In the genomic region with DNA sequence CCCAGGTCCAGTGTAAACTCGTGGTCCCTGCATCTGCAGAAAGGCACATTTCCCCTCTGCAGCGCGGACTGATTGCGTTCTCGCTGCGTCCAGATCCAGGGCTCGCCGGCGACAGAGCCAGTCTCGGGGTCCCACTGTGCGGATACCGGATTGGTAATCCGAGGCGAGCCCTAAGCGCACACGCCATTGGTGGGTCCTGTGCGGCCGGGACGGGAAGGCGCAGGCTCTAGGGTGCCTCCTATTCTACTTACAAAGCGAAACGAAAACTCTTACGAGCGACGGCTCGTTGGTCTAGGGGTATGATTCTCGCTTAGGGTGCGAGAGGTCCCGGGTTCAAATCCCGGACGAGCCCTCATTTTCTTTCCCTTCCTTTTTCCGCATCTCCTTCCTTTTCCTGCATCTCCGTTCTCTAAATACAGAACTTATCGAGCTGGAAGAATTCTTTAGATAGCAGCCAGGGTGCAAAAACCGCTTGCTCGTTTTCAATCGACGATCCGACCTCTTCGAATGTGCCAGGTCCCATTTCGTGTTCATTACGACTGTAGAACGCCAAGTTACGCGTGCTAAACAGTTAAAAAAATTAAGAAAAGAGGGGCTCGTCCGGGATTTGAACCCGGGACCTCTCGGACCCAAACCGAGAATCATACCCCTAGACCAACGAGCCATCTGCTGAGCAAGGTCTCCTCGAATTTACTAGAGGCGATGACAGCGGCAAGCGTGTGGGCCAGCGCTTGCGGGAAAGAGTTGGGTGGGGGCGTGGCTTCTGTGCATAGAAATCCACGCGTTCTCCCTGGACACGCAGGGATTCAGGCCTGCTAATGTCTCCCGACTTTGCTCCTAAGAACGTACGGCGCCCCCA, we compare ENCODE assay signal across 1 cellular context.
TF ChIP-seq lines count a peak whose summit lies in the region.

No MANE protein-coding gene starts in this region.

TF ChIP-seq in HepG2, 621 proteins besides CTCF, POLR2A, EP300 and RAD21 (continued from another document and continues in another):
- TF ChIP-seq, protein P1, sequence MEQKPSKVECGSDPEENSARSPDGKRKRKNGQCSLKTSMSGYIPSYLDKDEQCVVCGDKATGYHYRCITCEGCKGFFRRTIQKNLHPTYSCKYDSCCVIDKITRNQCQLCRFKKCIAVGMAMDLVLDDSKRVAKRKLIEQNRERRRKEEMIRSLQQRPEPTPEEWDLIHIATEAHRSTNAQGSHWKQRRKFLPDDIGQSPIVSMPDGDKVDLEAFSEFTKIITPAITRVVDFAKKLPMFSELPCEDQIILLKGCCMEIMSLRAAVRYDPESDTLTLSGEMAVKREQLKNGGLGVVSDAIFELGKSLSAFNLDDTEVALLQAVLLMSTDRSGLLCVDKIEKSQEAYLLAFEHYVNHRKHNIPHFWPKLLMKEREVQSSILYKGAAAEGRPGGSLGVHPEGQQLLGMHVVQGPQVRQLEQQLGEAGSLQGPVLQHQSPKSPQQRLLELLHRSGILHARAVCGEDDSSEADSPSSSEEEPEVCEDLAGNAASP (CRISPR knock-in tag; IDR thresholded peaks at IDR 0.05; ENCODE audit: borderline replicate concordance) = peak; percentile 20; the same call in 1 of the 2 replicates
- no peak for TF ChIP-seq SRSF9 (IDR thresholded peaks at IDR 0.05; ENCODE audit: borderline replicate concordance, insufficient read depth, low read depth, low read length, poor library complexity, severe bottlenecking)
- TF ChIP-seq ZNF570 (CRISPR knock-in tag; IDR thresholded peaks at IDR 0.05; ENCODE audit: borderline replicate concordance) = no peak
- no peak for TF ChIP-seq ZNF160 (CRISPR knock-in tag; IDR thresholded peaks at IDR 0.05)
- no peak for TF ChIP-seq RNF2 (conservative IDR thresholded peaks at IDR 0.05; ENCODE audit: low read depth)
- TF ChIP-seq TMF1 (CRISPR knock-in tag; IDR thresholded peaks at IDR 0.05; ENCODE audit: low read depth) = no peak
- TF ChIP-seq GFI1 (CRISPR knock-in tag; IDR thresholded peaks at IDR 0.05; ENCODE audit: borderline replicate concordance) = peak; percentile 33; the same call in 1 of the 2 replicates
- TF ChIP-seq MIER3 (CRISPR knock-in tag; IDR thresholded peaks at IDR 0.05; ENCODE audit: borderline replicate concordance) = peak; percentile 63; the same call in 1 of the 2 replicates
- TF ChIP-seq ZNF33A (CRISPR knock-in tag; IDR thresholded peaks at IDR 0.05; ENCODE audit: borderline replicate concordance) = no peak
- TF ChIP-seq GTF2F1 (IDR thresholded peaks at IDR 0.05; ENCODE audit: low read length) = 0 out of 2 replicates have a peak, but pooled peaks have one; percentile 3
- peak; percentile 33; the same call in 1 of the 2 replicates for TF ChIP-seq SPEN (CRISPR knock-in tag; IDR thresholded peaks at IDR 0.05; ENCODE audit: low read depth)
- TF ChIP-seq ZNF678 (CRISPR knock-in tag; IDR thresholded peaks at IDR 0.05) = 0 out of 2 replicates have a peak, but pooled peaks have one; percentile 53
- no peak for TF ChIP-seq CCAR2 (optimal IDR thresholded peaks at IDR 0.05; ENCODE audit: low read depth, low read length)
- no peak for TF ChIP-seq SRSF4 (IDR thresholded peaks at IDR 0.05; ENCODE audit: low read depth, low read length, poor library complexity, severe bottlenecking)
- peak; percentile 68 for TF ChIP-seq NFYB (CRISPR knock-in tag; IDR thresholded peaks at IDR 0.05)
- no peak for TF ChIP-seq ISX (CRISPR knock-in tag; conservative IDR thresholded peaks at IDR 0.05)
- TF ChIP-seq TBL1XR1 (IDR thresholded peaks at IDR 0.05; ENCODE audit: borderline replicate concordance, low read length, partially characterized antibody) = peak; percentile 37
- 0 out of 2 replicates have a peak, but pooled peaks have one; percentile 30 for TF ChIP-seq SIN3A (IDR thresholded peaks at IDR 0.05; ENCODE audit: borderline replicate concordance, low read depth, low read length)
- no peak for TF ChIP-seq ATAD3A (CRISPR knock-in tag; IDR thresholded peaks at IDR 0.05)
- TF ChIP-seq ZC3H4 (CRISPR knock-in tag; IDR thresholded peaks at IDR 0.05; ENCODE audit: borderline replicate concordance) = no peak
- peak; percentile 56 for TF ChIP-seq HNF1A (IDR thresholded peaks at IDR 0.05; ENCODE audit: low read depth)
- no peak for TF ChIP-seq HNF1A (CRISPR knock-in tag; IDR thresholded peaks at IDR 0.05; ENCODE audit: borderline replicate concordance)
- TF ChIP-seq KLF9 (CRISPR knock-in tag; IDR thresholded peaks at IDR 0.05; ENCODE audit: low read depth) = peak; percentile 67; the same call in 1 of the 2 replicates
- TF ChIP-seq MYC (CRISPR knock-in tag; IDR thresholded peaks at IDR 0.05; ENCODE audit: borderline replicate concordance) = peak; percentile 53; the same call in 1 of the 2 replicates
- no peak for TF ChIP-seq PAXIP1 (CRISPR knock-in tag; conservative IDR thresholded peaks at IDR 0.05)
- TF ChIP-seq ZNF317 (CRISPR knock-in tag; IDR thresholded peaks at IDR 0.05) = peak; percentile 79; the same call in 1 of the 2 replicates
- no peak for TF ChIP-seq FLYWCH1 (CRISPR knock-in tag; IDR thresholded peaks at IDR 0.05)
- peak; percentile 19; the same call in 1 of the 2 replicates for TF ChIP-seq ELF1 (CRISPR knock-in tag; IDR thresholded peaks at IDR 0.05)
- no peak; the same call in 1 of the 2 replicates for TF ChIP-seq ZBTB7B (CRISPR knock-in tag; IDR thresholded peaks at IDR 0.05)
- TF ChIP-seq HNF4A (CRISPR knock-in tag; IDR thresholded peaks at IDR 0.05) = peak; percentile 7; the same call in 1 of the 2 replicates
- no peak for TF ChIP-seq ZNF121 (CRISPR knock-in tag; IDR thresholded peaks at IDR 0.05)
- TF ChIP-seq, protein P2, sequence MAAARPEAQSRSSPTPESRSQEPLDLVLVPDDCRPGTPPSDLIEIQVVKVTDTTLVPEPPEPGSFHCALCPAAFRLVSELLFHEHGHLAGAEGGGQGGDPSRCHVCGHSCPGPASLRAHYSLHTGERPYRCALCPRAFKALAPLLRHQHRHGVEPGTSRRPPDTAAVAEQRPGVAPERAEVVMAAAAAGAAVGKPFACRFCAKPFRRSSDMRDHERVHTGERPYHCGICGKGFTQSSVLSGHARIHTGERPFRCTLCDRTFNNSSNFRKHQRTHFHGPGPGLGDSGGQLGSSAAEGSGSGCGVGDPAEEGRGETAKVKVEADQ (CRISPR knock-in tag; IDR thresholded peaks at IDR 0.05; ENCODE audit: borderline replicate concordance) = no peak
- TF ChIP-seq, protein P3, sequence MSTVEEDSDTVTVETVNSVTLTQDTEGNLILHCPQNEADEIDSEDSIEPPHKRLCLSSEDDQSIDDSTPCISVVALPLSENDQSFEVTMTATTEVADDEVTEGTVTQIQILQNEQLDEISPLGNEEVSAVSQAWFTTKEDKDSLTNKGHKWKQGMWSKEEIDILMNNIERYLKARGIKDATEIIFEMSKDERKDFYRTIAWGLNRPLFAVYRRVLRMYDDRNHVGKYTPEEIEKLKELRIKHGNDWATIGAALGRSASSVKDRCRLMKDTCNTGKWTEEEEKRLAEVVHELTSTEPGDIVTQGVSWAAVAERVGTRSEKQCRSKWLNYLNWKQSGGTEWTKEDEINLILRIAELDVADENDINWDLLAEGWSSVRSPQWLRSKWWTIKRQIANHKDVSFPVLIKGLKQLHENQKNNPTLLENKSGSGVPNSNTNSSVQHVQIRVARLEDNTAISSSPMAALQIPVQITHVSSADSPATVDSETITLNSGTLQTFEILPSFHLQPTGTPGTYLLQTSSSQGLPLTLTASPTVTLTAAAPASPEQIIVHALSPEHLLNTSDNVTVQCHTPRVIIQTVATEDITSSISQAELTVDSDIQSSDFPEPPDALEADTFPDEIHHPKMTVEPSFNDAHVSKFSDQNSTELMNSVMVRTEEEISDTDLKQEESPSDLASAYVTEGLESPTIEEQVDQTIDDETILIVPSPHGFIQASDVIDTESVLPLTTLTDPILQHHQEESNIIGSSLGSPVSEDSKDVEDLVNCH (CRISPR knock-in tag; IDR thresholded peaks at IDR 0.05) = no peak
- no peak for TF ChIP-seq BRD4 (CRISPR knock-in tag; IDR thresholded peaks at IDR 0.05)
- no peak for TF ChIP-seq FOXK2 (IDR thresholded peaks at IDR 0.05)
- TF ChIP-seq ZNF776 (CRISPR knock-in tag; IDR thresholded peaks at IDR 0.05) = peak; percentile 40; the same call in 1 of the 2 replicates
- TF ChIP-seq ZNF382 (CRISPR knock-in tag; IDR thresholded peaks at IDR 0.05; ENCODE audit: borderline replicate concordance) = no peak
- no peak for TF ChIP-seq ZHX1 (CRISPR knock-in tag; IDR thresholded peaks at IDR 0.05; ENCODE audit: low read depth)
- TF ChIP-seq IKZF4 (CRISPR knock-in tag; IDR thresholded peaks at IDR 0.05; ENCODE audit: borderline replicate concordance, low read depth, not compliant biosample characterization) = no peak
- TF ChIP-seq SMC3 (IDR thresholded peaks at IDR 0.05; ENCODE audit: low read length) = no peak
- TF ChIP-seq TAF15 (IDR thresholded peaks at IDR 0.05; ENCODE audit: low read depth, low read length, poor library complexity, severe bottlenecking) = no peak
- no peak for TF ChIP-seq ZSCAN29 (CRISPR knock-in tag; conservative IDR thresholded peaks at IDR 0.05)
- no peak for TF ChIP-seq MTA1 (CRISPR knock-in tag; IDR thresholded peaks at IDR 0.05; ENCODE audit: borderline replicate concordance)
- TF ChIP-seq ZNF792 (CRISPR knock-in tag; IDR thresholded peaks at IDR 0.05) = no peak; the same call in none of the 2 replicates
- TF ChIP-seq POGZ (CRISPR knock-in tag; IDR thresholded peaks at IDR 0.05) = no peak
- no peak for TF ChIP-seq NFRKB (IDR thresholded peaks at IDR 0.05)
- TF ChIP-seq PRPF4 (IDR thresholded peaks at IDR 0.05; ENCODE audit: low read depth, low read length, poor library complexity, severe bottlenecking) = no peak
- no peak for TF ChIP-seq ARNT (IDR thresholded peaks at IDR 0.05)
- no peak for TF ChIP-seq ZFP62 (CRISPR knock-in tag; IDR thresholded peaks at IDR 0.05)
